ENCODE assay signal across 1 cellular context in genomic region chr6:130513770-130514169, GRCh38.
TF ChIP-seq lines count a peak whose summit lies in the region.

No MANE protein-coding gene starts in this region.

TF ChIP-seq in GM23338, 12 proteins besides CTCF, POLR2A, EP300 and RAD21 (continued from another document):
- TF ChIP-seq ZNF331 (CRISPR knock-in tag; IDR thresholded peaks at IDR 0.05; ENCODE audit: low read depth), result no peak
- TF ChIP-seq REST (IDR thresholded peaks at IDR 0.05; ENCODE audit: unreplicated experiment), result no peak
